1 cellular context compared by ENCODE assay signal in the genomic region with DNA sequence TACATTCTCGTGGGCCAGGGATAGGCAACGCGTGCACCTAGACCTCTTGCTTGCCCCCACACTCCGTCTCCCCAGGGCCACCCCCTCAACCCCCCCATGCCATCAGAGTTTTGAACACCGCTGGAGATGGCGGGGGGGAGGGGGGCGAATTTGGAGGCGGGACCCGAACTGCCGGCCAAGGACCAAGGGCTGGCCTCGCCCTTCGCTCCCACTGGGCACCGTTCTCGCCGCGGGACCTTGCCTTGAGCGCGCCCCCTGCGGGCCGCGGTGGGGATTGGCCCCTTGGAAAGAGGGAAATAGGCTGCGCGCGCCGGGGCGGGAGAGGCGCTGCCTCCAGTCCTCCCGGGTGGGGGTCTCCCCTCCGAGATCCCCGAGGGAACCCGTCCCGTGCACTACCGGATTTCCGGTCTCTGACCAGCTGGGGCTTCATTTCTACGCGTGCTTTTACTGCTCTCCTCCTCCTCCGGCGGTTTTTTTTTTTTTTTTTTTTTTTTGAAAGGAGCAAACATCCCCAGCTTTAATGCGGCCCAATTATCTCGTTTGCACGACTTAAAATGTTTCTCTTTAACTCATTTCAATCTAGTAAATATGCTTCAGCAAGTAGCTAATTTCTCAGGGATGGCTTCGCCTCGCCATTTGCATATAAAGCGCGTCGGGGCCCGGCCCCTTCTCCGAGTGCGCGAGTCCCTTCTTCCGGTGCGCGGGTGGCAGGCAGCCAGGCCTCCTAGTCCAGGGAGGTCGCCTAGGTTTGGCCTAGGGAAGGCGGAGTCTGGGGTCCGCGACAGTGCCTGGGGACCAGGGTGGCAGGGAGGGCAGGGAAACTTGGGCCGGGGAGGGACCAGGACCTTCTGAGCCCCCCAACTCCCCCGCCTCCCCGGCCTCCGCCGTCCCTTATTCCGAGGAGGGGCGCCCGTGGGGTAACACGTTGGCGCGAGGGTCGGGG.
A peak's percentile ranks its signal among the peaks of the same experiment; 100 is the strongest.
TF ChIP-seq lines count a peak whose summit lies in the region.

No MANE protein-coding gene starts in this region.

TF ChIP-seq in HepG2, 621 proteins besides CTCF, POLR2A, EP300 and RAD21 (continued from another document and continues in another):
- TF ChIP-seq HNRNPUL1 (IDR thresholded peaks at IDR 0.05; ENCODE audit: low read depth, low read length) (no peak), KLF15 (CRISPR knock-in tag; IDR thresholded peaks at IDR 0.05; ENCODE audit: borderline replicate concordance) (no peak), ZBTB8A (CRISPR knock-in tag; IDR thresholded peaks at IDR 0.05; ENCODE audit: borderline replicate concordance, low read depth) (no peak), ZNF468 (CRISPR knock-in tag; IDR thresholded peaks at IDR 0.05) (no peak), ZNF556 (CRISPR knock-in tag; IDR thresholded peaks at IDR 0.05; ENCODE audit: borderline replicate concordance) (0 out of 2 replicates have a peak, but pooled peaks have one; percentile 56), GPN1 (CRISPR knock-in tag; IDR thresholded peaks at IDR 0.05; ENCODE audit: borderline replicate concordance) (no peak), HMG20B (CRISPR knock-in tag; conservative IDR thresholded peaks at IDR 0.05) (no peak), PRPF4 (IDR thresholded peaks at IDR 0.05; ENCODE audit: low read depth, low read length, poor library complexity, severe bottlenecking) (no peak), HHEX (CRISPR knock-in tag; IDR thresholded peaks at IDR 0.05) (no peak), CC2D1A (CRISPR knock-in tag; IDR thresholded peaks at IDR 0.05) (no peak), TGIF2 (CRISPR knock-in tag; IDR thresholded peaks at IDR 0.05) (no peak), DNMT1 (CRISPR knock-in tag; IDR thresholded peaks at IDR 0.05) (no peak), CHD4 (IDR thresholded peaks at IDR 0.05; ENCODE audit: borderline replicate concordance, low read length) (no peak), SRF (IDR thresholded peaks at IDR 0.05; ENCODE audit: low read depth, low read length) (no peak), GLI4 (CRISPR knock-in tag; IDR thresholded peaks at IDR 0.05; ENCODE audit: borderline replicate concordance) (no peak), MIER3 (CRISPR knock-in tag; IDR thresholded peaks at IDR 0.05; ENCODE audit: borderline replicate concordance) (no peak), ZFP37 (CRISPR knock-in tag; IDR thresholded peaks at IDR 0.05; ENCODE audit: borderline replicate concordance) (no peak)
- TF ChIP-seq, protein P1, sequence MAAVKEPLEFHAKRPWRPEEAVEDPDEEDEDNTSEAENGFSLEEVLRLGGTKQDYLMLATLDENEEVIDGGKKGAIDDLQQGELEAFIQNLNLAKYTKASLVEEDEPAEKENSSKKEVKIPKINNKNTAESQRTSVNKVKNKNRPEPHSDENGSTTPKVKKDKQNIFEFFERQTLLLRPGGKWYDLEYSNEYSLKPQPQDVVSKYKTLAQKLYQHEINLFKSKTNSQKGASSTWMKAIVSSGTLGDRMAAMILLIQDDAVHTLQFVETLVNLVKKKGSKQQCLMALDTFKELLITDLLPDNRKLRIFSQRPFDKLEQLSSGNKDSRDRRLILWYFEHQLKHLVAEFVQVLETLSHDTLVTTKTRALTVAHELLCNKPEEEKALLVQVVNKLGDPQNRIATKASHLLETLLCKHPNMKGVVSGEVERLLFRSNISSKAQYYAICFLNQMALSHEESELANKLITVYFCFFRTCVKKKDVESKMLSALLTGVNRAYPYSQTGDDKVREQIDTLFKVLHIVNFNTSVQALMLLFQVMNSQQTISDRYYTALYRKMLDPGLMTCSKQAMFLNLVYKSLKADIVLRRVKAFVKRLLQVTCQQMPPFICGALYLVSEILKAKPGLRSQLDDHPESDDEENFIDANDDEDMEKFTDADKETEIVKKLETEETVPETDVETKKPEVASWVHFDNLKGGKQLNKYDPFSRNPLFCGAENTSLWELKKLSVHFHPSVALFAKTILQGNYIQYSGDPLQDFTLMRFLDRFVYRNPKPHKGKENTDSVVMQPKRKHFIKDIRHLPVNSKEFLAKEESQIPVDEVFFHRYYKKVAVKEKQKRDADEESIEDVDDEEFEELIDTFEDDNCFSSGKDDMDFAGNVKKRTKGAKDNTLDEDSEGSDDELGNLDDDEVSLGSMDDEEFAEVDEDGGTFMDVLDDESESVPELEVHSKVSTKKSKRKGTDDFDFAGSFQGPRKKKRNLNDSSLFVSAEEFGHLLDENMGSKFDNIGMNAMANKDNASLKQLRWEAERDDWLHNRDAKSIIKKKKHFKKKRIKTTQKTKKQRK (IDR thresholded peaks at IDR 0.05; ENCODE audit: low read length) = no peak
- TF ChIP-seq, protein P2, sequence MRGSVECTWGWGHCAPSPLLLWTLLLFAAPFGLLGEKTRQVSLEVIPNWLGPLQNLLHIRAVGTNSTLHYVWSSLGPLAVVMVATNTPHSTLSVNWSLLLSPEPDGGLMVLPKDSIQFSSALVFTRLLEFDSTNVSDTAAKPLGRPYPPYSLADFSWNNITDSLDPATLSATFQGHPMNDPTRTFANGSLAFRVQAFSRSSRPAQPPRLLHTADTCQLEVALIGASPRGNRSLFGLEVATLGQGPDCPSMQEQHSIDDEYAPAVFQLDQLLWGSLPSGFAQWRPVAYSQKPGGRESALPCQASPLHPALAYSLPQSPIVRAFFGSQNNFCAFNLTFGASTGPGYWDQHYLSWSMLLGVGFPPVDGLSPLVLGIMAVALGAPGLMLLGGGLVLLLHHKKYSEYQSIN (CRISPR knock-in tag; IDR thresholded peaks at IDR 0.05; ENCODE audit: borderline replicate concordance) = no peak
- TF ChIP-seq, protein P3, sequence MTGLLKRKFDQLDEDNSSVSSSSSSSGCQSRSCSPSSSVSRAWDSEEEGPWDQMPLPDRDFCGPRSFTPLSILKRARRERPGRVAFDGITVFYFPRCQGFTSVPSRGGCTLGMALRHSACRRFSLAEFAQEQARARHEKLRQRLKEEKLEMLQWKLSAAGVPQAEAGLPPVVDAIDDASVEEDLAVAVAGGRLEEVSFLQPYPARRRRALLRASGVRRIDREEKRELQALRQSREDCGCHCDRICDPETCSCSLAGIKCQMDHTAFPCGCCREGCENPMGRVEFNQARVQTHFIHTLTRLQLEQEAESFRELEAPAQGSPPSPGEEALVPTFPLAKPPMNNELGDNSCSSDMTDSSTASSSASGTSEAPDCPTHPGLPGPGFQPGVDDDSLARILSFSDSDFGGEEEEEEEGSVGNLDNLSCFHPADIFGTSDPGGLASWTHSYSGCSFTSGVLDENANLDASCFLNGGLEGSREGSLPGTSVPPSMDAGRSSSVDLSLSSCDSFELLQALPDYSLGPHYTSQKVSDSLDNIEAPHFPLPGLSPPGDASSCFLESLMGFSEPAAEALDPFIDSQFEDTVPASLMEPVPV (CRISPR knock-in tag; IDR thresholded peaks at IDR 0.05) = peak; percentile 44; the same call in 1 of the 2 replicates
- TF ChIP-seq, protein P4, sequence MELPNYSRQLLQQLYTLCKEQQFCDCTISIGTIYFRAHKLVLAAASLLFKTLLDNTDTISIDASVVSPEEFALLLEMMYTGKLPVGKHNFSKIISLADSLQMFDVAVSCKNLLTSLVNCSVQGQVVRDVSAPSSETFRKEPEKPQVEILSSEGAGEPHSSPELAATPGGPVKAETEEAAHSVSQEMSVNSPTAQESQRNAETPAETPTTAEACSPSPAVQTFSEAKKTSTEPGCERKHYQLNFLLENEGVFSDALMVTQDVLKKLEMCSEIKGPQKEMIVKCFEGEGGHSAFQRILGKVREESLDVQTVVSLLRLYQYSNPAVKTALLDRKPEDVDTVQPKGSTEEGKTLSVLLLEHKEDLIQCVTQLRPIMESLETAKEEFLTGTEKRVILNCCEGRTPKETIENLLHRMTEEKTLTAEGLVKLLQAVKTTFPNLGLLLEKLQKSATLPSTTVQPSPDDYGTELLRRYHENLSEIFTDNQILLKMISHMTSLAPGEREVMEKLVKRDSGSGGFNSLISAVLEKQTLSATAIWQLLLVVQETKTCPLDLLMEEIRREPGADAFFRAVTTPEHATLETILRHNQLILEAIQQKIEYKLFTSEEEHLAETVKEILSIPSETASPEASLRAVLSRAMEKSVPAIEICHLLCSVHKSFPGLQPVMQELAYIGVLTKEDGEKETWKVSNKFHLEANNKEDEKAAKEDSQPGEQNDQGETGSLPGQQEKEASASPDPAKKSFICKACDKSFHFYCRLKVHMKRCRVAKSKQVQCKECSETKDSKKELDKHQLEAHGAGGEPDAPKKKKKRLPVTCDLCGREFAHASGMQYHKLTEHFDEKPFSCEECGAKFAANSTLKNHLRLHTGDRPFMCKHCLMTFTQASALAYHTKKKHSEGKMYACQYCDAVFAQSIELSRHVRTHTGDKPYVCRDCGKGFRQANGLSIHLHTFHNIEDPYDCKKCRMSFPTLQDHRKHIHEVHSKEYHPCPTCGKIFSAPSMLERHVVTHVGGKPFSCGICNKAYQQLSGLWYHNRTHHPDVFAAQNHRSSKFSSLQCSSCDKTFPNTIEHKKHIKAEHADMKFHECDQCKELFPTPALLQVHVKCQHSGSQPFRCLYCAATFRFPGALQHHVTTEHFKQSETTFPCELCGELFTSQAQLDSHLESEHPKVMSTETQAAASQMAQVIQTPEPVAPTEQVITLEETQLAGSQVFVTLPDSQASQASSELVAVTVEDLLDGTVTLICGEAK (IDR thresholded peaks at IDR 0.05) = no peak
- TF ChIP-seq, protein P4 (CRISPR knock-in tag; IDR thresholded peaks at IDR 0.05) = no peak
- TF ChIP-seq, protein P5, sequence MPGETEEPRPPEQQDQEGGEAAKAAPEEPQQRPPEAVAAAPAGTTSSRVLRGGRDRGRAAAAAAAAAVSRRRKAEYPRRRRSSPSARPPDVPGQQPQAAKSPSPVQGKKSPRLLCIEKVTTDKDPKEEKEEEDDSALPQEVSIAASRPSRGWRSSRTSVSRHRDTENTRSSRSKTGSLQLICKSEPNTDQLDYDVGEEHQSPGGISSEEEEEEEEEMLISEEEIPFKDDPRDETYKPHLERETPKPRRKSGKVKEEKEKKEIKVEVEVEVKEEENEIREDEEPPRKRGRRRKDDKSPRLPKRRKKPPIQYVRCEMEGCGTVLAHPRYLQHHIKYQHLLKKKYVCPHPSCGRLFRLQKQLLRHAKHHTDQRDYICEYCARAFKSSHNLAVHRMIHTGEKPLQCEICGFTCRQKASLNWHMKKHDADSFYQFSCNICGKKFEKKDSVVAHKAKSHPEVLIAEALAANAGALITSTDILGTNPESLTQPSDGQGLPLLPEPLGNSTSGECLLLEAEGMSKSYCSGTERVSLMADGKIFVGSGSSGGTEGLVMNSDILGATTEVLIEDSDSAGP (CRISPR knock-in tag; IDR thresholded peaks at IDR 0.05; ENCODE audit: borderline replicate concordance) = no peak
- TF ChIP-seq, protein P6, sequence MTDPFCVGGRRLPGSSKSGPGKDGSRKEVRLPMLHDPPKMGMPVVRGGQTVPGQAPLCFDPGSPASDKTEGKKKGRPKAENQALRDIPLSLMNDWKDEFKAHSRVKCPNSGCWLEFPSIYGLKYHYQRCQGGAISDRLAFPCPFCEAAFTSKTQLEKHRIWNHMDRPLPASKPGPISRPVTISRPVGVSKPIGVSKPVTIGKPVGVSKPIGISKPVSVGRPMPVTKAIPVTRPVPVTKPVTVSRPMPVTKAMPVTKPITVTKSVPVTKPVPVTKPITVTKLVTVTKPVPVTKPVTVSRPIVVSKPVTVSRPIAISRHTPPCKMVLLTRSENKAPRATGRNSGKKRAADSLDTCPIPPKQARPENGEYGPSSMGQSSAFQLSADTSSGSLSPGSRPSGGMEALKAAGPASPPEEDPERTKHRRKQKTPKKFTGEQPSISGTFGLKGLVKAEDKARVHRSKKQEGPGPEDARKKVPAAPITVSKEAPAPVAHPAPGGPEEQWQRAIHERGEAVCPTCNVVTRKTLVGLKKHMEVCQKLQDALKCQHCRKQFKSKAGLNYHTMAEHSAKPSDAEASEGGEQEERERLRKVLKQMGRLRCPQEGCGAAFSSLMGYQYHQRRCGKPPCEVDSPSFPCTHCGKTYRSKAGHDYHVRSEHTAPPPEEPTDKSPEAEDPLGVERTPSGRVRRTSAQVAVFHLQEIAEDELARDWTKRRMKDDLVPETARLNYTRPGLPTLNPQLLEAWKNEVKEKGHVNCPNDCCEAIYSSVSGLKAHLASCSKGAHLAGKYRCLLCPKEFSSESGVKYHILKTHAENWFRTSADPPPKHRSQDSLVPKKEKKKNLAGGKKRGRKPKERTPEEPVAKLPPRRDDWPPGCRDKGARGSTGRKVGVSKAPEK (CRISPR knock-in tag; IDR thresholded peaks at IDR 0.05; ENCODE audit: borderline replicate concordance) = no peak
- TF ChIP-seq, protein P7, sequence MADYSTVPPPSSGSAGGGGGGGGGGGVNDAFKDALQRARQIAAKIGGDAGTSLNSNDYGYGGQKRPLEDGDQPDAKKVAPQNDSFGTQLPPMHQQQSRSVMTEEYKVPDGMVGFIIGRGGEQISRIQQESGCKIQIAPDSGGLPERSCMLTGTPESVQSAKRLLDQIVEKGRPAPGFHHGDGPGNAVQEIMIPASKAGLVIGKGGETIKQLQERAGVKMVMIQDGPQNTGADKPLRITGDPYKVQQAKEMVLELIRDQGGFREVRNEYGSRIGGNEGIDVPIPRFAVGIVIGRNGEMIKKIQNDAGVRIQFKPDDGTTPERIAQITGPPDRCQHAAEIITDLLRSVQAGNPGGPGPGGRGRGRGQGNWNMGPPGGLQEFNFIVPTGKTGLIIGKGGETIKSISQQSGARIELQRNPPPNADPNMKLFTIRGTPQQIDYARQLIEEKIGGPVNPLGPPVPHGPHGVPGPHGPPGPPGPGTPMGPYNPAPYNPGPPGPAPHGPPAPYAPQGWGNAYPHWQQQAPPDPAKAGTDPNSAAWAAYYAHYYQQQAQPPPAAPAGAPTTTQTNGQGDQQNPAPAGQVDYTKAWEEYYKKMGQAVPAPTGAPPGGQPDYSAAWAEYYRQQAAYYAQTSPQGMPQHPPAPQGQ (CRISPR knock-in tag; IDR thresholded peaks at IDR 0.05; ENCODE audit: borderline replicate concordance) = no peak
